In the genomic region with DNA sequence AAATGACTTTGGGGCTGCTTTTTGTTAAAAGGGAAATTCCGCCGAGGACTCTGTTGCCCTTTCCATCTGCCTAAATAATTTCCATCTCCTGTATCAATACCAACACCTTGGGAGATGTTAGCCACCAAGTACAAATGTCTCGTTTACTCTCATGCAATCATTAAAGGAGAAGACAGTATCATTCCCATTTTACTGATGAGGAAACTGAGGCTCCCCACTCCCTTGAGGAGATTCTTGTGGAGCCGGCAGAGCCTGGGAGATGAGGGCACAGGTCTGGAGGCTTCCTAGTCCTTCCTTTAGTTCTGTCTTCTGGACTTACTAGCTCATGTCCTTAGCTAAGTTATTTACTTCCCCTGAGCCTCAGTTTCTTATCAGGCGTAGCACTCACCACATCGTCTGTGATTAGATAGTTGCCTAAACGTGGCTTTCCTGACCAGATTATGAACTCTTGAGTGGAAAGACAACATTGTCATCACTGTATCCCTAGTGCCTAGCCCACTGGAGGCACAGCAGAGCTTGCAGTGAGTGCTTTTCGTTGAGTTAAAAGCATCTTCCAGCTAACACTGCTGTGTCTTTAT, we compare ENCODE assay signal across 24 cellular contexts.
"Had no signal": no experiment of that assay in that cellular context is flagged by ENCODE, and none has a peak within 500 bp of the region (broad histone marks: within the 10 kb centered on the region; RNA-seq: fewer than 3 reads in every experiment).

No MANE protein-coding gene starts in this region.

- H3K4me3 ChIP-seq: hepatocyte, left lung, lung, ovary, psoas muscle, upper lobe of right lung had no signal

- H3K27me3 ChIP-seq: hepatocyte, left lung, ovary, upper lobe of right lung had no signal

- H3K36me3 ChIP-seq: left lung, ovary, upper lobe of right lung, WERI-Rb-1 had no signal

- H3K9me3 Mint-ChIP-seq: activated T-cell treated with anti-CD3 and anti-CD28 coated beads, Interleukin-2, amount 50 U/mL, for 24 hours; activated T-helper 17 cell treated with anti-CD3 and anti-CD28 coated beads, Interleukin-2, amount 50 U/mL, for 72 hours; natural killer cell treated with Interleukin-12 subunit alpha and Interleukin-12 subunit beta and Interleukin-15 and Interleukin-18, amount 100 ng/mL, for 72 hours had no signal

- H3K36me3 Mint-ChIP-seq: activated naive CD8-positive, alpha-beta T cell treated with anti-CD3 and anti-CD28 coated beads, Interleukin-2, amount 10 ng/mL, durations not matched to agents 7 days and 5 days; natural killer cell treated with Interleukin-12 subunit alpha and Interleukin-12 subunit beta and Interleukin-15 and Interleukin-18, amount 100 ng/mL, for 72 hours had no signal

- H3K4me3 Mint-ChIP-seq: activated naive CD8-positive, alpha-beta T cell treated with anti-CD3 and anti-CD28 coated beads, Interleukin-2, amount 10 ng/mL, durations not matched to agents 7 days and 5 days; activated T-cell treated with anti-CD3 and anti-CD28 coated beads, Interleukin-2, amount 50 U/mL, for 24 hours; activated T-helper 17 cell treated with anti-CD3 and anti-CD28 coated beads, Interleukin-2, amount 50 U/mL, for 72 hours; mesothelial cell of epicardium; natural killer cell treated with Interleukin-12 subunit alpha and Interleukin-12 subunit beta and Interleukin-15 and Interleukin-18, amount 100 ng/mL, for 72 hours had no signal

- DNase-seq: activated CD4-positive, alpha-beta T cell treated with anti-CD3 and anti-CD28 coated beads for 1 hour; activated CD8-positive, alpha-beta memory T cell treated with anti-CD3 and anti-CD28 coated beads for 24 hours; activated CD8-positive, alpha-beta memory T cell treated with anti-CD3 and anti-CD28 coated beads, Interleukin-2, amount 50 U/mL, for 4 hours; activated naive CD4-positive, alpha-beta T cell treated with Interleukin-2 at 50 U/mL for 16 hours; activated naive CD8-positive, alpha-beta T cell treated with anti-CD3 and anti-CD28 coated beads, Interleukin-2, amount 10 ng/mL, durations not matched to agents 7 days and 5 days; activated T-cell treated with anti-CD3 and anti-CD28 coated beads, Interleukin-2, amount 50 U/mL, for 24 hours; caudate nucleus; dermis blood vessel endothelial cell; effector CD8-positive, alpha-beta T cell; glutamatergic neuron; kidney glomerular epithelial cell; left lung; ovary; psoas muscle; right cardiac atrium; stimulated activated CD4-positive, alpha-beta T cell treated with anti-CD3 and anti-CD28 coated beads, Interleukin-4, amount 100 ng/mL, for 24 hours; stimulated activated naive CD4-positive, alpha-beta T cell treated with Interleukin-2 at 50 U/mL for 16 hours; upper lobe of right lung had no signal

- ATAC-seq: activated T-helper 17 cell treated with anti-CD3 and anti-CD28 coated beads, Interleukin-2, amount 50 U/mL, for 72 hours; left lung; psoas muscle; right cardiac atrium had no signal

- H3K27me3 Mint-ChIP-seq: activated naive CD8-positive, alpha-beta T cell treated with anti-CD3 and anti-CD28 coated beads, Interleukin-2, amount 10 ng/mL, durations not matched to agents 7 days and 5 days; activated T-cell treated with anti-CD3 and anti-CD28 coated beads, Interleukin-2, amount 50 U/mL, for 24 hours; activated T-helper 17 cell treated with anti-CD3 and anti-CD28 coated beads, Interleukin-2, amount 50 U/mL, for 72 hours; natural killer cell treated with Interleukin-12 subunit alpha and Interleukin-12 subunit beta and Interleukin-15 and Interleukin-18, amount 100 ng/mL, for 72 hours had no signal

- H3K4me2 ChIP-seq: hepatocyte had no signal

- H3K9me3 ChIP-seq: left lung, ovary, psoas muscle, upper lobe of right lung had no signal

- H3K4me1 Mint-ChIP-seq: activated naive CD8-positive, alpha-beta T cell treated with anti-CD3 and anti-CD28 coated beads, Interleukin-2, amount 10 ng/mL, durations not matched to agents 7 days and 5 days had no signal

- H3K27ac Mint-ChIP-seq: activated naive CD8-positive, alpha-beta T cell treated with anti-CD3 and anti-CD28 coated beads, Interleukin-2, amount 10 ng/mL, durations not matched to agents 7 days and 5 days; activated T-cell treated with anti-CD3 and anti-CD28 coated beads, Interleukin-2, amount 50 U/mL, for 24 hours; activated T-helper 17 cell treated with anti-CD3 and anti-CD28 coated beads, Interleukin-2, amount 50 U/mL, for 72 hours; mesothelial cell of epicardium had no signal

- H2AFZ ChIP-seq: hepatocyte had no signal

- H3K27ac ChIP-seq: hepatocyte, left lung, ovary, psoas muscle, upper lobe of right lung, WERI-Rb-1 had no signal

- H3K4me1 ChIP-seq: left lung, psoas muscle, upper lobe of right lung had no signal
